13 cellular contexts compared by ENCODE assay signal in genomic region chr9:130451004-130451390, GRCh38. TPM values are rescaled to one million over a fixed set of nuclear protein-coding genes. Genes with fewer than 3 reads are reported as not detected.
DNase-seq lines count a peak whose midpoint lies in the region; ATAC-seq, FAIRE-seq and TF ChIP-seq lines count a peak whose summit lies in the region.
"Had no signal": no experiment of that assay in that cellular context is flagged by ENCODE, and none has a peak within 500 bp of the region (broad histone marks: within the 10 kb centered on the region; RNA-seq: fewer than 3 reads in every experiment).

No MANE protein-coding gene starts in this region.

- H3K4me2 ChIP-seq in keratinocyte (ENCODE audit: control insufficient read depth, extremely low read depth, insufficient read depth, low read depth, low read length) = peak overlapping the region; percentile 42

- H3K9me3 Mint-ChIP-seq in activated naive CD8-positive, alpha-beta T cell treated with anti-CD3 and anti-CD28 coated beads, Interleukin-2, amount 50 U/mL, for 24 hours = no peaks in the 10 kb centered on the region

- dilution Hi-C loops in keratinocyte (cut with MboI; ENCODE audit: extremely low pct_ligation_motif_present, low sequenced_read_pairs) = no loop called here

- H3K27ac ChIP-seq in keratinocyte (ENCODE audit: control insufficient read depth, insufficient read depth, low read length) (no peak overlapping the region), psoas muscle (peak overlapping the region; percentile 16), uterus (peak overlapping the region; percentile 62 to 72)

- 65 to 78% (median 70%) methylated on average over 11 to 14 of the region's 14 CpGs for WGBS in psoas muscle, 3 donors

- no peak for FAIRE-seq in keratinocyte (lab: Jason Lieb, UNC)

- no peaks in the 10 kb centered on the region for H3K9me3 ChIP-seq in keratinocyte (ENCODE audit: control insufficient read depth, low read depth, low read length)
- H3K9me3 ChIP-seq in psoas muscle = no peaks in the 10 kb centered on the region
- no peaks in the 10 kb centered on the region for H3K9me3 ChIP-seq in uterus
- H3K9me3 ChIP-seq: ascending aorta had no signal

- TF ChIP-seq POLR2A in uterus (IDR thresholded peaks at IDR 0.05) = no peak

- H3K27ac Mint-ChIP-seq in activated naive CD8-positive, alpha-beta T cell treated with anti-CD3 and anti-CD28 coated beads, Interleukin-2, amount 50 U/mL, for 24 hours = no peak overlapping the region
- H3K27ac Mint-ChIP-seq: activated CD8-positive, alpha-beta T cell treated with anti-CD3 and anti-CD28 coated beads, Interleukin-2, amount 10 ng/mL, durations not matched to agents 7 days and 5 days had no signal

- TF ChIP-seq CTCF in keratinocyte (optimal IDR thresholded peaks at IDR 0.05 in 1 of 3, IDR thresholded peaks at IDR 0.05 in 1 of 3, conservative IDR thresholded peaks at IDR 0.05 in 1 of 3; ENCODE audit: extremely low read depth in 1 of 3, insufficient read depth in 2 of 3, low read length in 3 of 3) (no peak), psoas muscle (IDR thresholded peaks at IDR 0.05) (no peak), uterus (IDR thresholded peaks at IDR 0.05) (no peak)

- peaks cover 7% of the 10 kb centered on the region for H3K4me1 Mint-ChIP-seq in activated naive CD8-positive, alpha-beta T cell treated with anti-CD3 and anti-CD28 coated beads, Interleukin-2, amount 50 U/mL, for 24 hours

- H3K9ac ChIP-seq in keratinocyte (ENCODE audit: control insufficient read depth, extremely low read depth, insufficient read depth, low read length) = no peak overlapping the region

- H3K4me1 ChIP-seq in keratinocyte (ENCODE audit: control insufficient read depth, extremely low read depth, insufficient read depth, low read length) = peaks cover 38% of the 10 kb centered on the region
- peaks cover 33% of the 10 kb centered on the region for H3K4me1 ChIP-seq in psoas muscle
- peaks cover 25 to 46% of the 10 kb centered on the region in 2 donors for H3K4me1 ChIP-seq in uterus

- H3K27me3 ChIP-seq in keratinocyte (ENCODE audit: control insufficient read depth, extremely low read depth, insufficient read depth, low read length) (peaks cover 19% of the 10 kb centered on the region), psoas muscle (ENCODE audit: insufficient read depth in 3 of 3, low read length in 2 of 3) (peaks cover 0 to 2% (median 0%) of the 10 kb centered on the region in 3 donors), uterus (no peaks in the 10 kb centered on the region)
- H3K27me3 ChIP-seq: ascending aorta had no signal

- H3K4me3 ChIP-seq in keratinocyte (ENCODE audit: control insufficient read depth in 2 of 3, extremely low read depth in 1 of 3, insufficient read depth in 2 of 3, low read depth in 1 of 3, low read length in 3 of 3) = no peak overlapping the region
- no peak overlapping the region for H3K4me3 ChIP-seq in psoas muscle
- H3K4me3 ChIP-seq in uterus = no peak overlapping the region
- H3K4me3 ChIP-seq: ascending aorta, coronary artery had no signal

- H3K27me3 Mint-ChIP-seq in activated naive CD8-positive, alpha-beta T cell treated with anti-CD3 and anti-CD28 coated beads, Interleukin-2, amount 50 U/mL, for 24 hours = peaks cover 31% of the 10 kb centered on the region

- no peaks in the 10 kb centered on the region for H3K9me1 ChIP-seq in keratinocyte (ENCODE audit: control insufficient read depth, extremely low read depth, insufficient read depth, low read length)

- H3K36me3 Mint-ChIP-seq in activated naive CD8-positive, alpha-beta T cell treated with anti-CD3 and anti-CD28 coated beads, Interleukin-2, amount 50 U/mL, for 24 hours (ENCODE audit: low read depth) = no peaks in the 10 kb centered on the region

- intact Hi-C loops in Right ventricle myocardium inferior (cut with DNase I) (loop anchor here (5.0 kb wide), 2 partner anchors 126 to 181 kb away; partner anchors contain the start of gene FUBP3), Right ventricle myocardium superior (cut with DNase I) (no loop called here), psoas muscle (cut with DNase I) (no loop called here), uterus (cut with DNase I; ENCODE audit: low total_unique reads) (no loop called here)

- no peaks in the 10 kb centered on the region for H3K79me2 ChIP-seq in keratinocyte (ENCODE audit: control insufficient read depth, insufficient read depth, low read length)

- H3K36me3 ChIP-seq in keratinocyte (ENCODE audit: control insufficient read depth in 2 of 2, extremely low read depth in 1 of 2, insufficient read depth in 2 of 2, low read length in 2 of 2) (no peaks in the 10 kb centered on the region), psoas muscle (ENCODE audit: insufficient read depth in 1 of 2, low read depth in 1 of 2) (no peaks in the 10 kb centered on the region), uterus (no peaks in the 10 kb centered on the region)
- H3K36me3 ChIP-seq: ascending aorta had no signal

- H2AFZ ChIP-seq in keratinocyte (ENCODE audit: control insufficient read depth, low read length) = no peak overlapping the region

- ATAC-seq in Right ventricle myocardium inferior = no peak
- no peak for ATAC-seq in Right ventricle myocardium superior (ENCODE audit: poor library complexity)
- no peak for ATAC-seq in psoas muscle
- no peak for ATAC-seq in activated naive CD8-positive, alpha-beta T cell treated with anti-CD3 and anti-CD28 coated beads, Interleukin-2, amount 50 U/mL, for 24 hours

- peaks cover 2% of the 10 kb centered on the region for H4K20me1 ChIP-seq in keratinocyte (ENCODE audit: control insufficient read depth, extremely low read depth, insufficient read depth, low read length)

- DNase-seq in Right ventricle myocardium inferior (ENCODE audit: missing footprints) (peak; percentile 59), Right ventricle myocardium superior (no peak), keratinocyte (ENCODE audit: low read depth, low spot score) (no peak), psoas muscle (no peak), uterus (no peak), Ammon's horn (ENCODE audit: low spot score) (no peak)
- DNase-seq in activated naive CD8-positive, alpha-beta T cell treated with anti-CD3 and anti-CD28 coated beads, Interleukin-2, amount 50 U/mL, for 24 hours = no peak
- DNase-seq in activated CD4-positive, CD25-positive, alpha-beta regulatory T cell treated with anti-CD3 and anti-CD28 coated beads, Interleukin-2, amount 50 U/mL, for 72 hours = no peak
- DNase-seq: activated CD8-positive, alpha-beta T cell treated with anti-CD3 and anti-CD28 coated beads, Interleukin-2, amount 10 ng/mL, durations not matched to agents 7 days and 5 days; activated effector memory CD4-positive, alpha-beta T cell treated with anti-CD3 and anti-CD28 coated beads, Interleukin-2, amount 50 U/mL, for 16 hours; midbrain had no signal

- no peak overlapping the region for H3K4me3 Mint-ChIP-seq in activated naive CD8-positive, alpha-beta T cell treated with anti-CD3 and anti-CD28 coated beads, Interleukin-2, amount 50 U/mL, for 24 hours
- H3K4me3 Mint-ChIP-seq: activated CD8-positive, alpha-beta T cell treated with anti-CD3 and anti-CD28 coated beads, Interleukin-2, amount 10 ng/mL, durations not matched to agents 7 days and 5 days had no signal

RNA-seq across cellular contexts. Expression of gene ASS1, which starts 6.2 kb away (rescaled TPM):
- 84.8 TPM for total RNA-seq in Right ventricle myocardium inferior
- total RNA-seq in Right ventricle myocardium superior = 74.4 TPM
- polyA plus RNA-seq in keratinocyte = 23.7 to 165 TPM (median 52.4 TPM) in 3 replicates
- polyA plus RNA-seq in keratinocyte (2011; ENCODE audit: low read depth) = 71.7 TPM
- polyA plus RNA-seq in keratinocyte (2011; cell fraction: cytosol; rRNA removed) = 132 and 143 TPM in 2 replicates
- polyA plus RNA-seq in keratinocyte (2011; cell fraction: nucleus; rRNA removed) = 63.8 and 83.2 TPM in 2 replicates
- polyA plus RNA-seq in keratinocyte (2012; ENCODE audit: low replicate concordance) = 20.0 and 238 TPM in 2 replicates
- 14.8 to 109 TPM (median 33.0 TPM) in 3 replicates for polyA minus RNA-seq in keratinocyte
- 79.4 TPM for polyA minus RNA-seq in keratinocyte (2011; cell fraction: cytosol; rRNA and poly(A)+ RNA removed)
- 21.1 and 26.4 TPM in 2 replicates for polyA minus RNA-seq in keratinocyte (2011; cell fraction: nucleus; rRNA and poly(A)+ RNA removed)
- 10 to 100 TPM; 36.5 to 74.4 (median 67.9) TPM for total RNA-seq in psoas muscle
- 10 to 100 TPM; 31.0 to 71.5 (median 37.0) TPM for polyA plus RNA-seq in psoas muscle
- total RNA-seq in uterus = 100 to 1,000 TPM in 2 of 4 donors, 10 to 100 TPM in 2; 78.4 to 156 (median 105) TPM
